ENCODE assay signal across 8 cellular contexts in genomic region chr11:68257477-68258362, GRCh38. TPM values are rescaled to one million over a fixed set of nuclear protein-coding genes. Genes with fewer than 3 reads are reported as not detected.
DNase-seq lines count a peak whose midpoint lies in the region; ATAC-seq, FAIRE-seq and TF ChIP-seq lines count a peak whose summit lies in the region.

No MANE protein-coding gene starts in this region.

- peak overlapping the region; percentile 20; the same call in 1 of the 2 replicates for H3K9ac ChIP-seq in GM23248

- peaks cover 8% of the 10 kb centered on the region; the same call in 1 of the 2 replicates for H3F3A ChIP-seq in GM23248 (ENCODE audit: insufficient read depth)

- H3K9me3 Mint-ChIP-seq in activated B cell treated with CpG ODN at 0.5 μM for 24 hours: no peaks in the 10 kb centered on the region

- in situ Hi-C loops in GM23248 (cut with MboI): no loop called here

- peak overlapping the region; percentile 80 for H3K27ac Mint-ChIP-seq in activated B cell treated with CpG ODN at 0.5 μM for 24 hours

- CTCF ChIA-PET in AG04450 (lab: Charles Lee): interaction anchor here (0.6 to 3.1 kb wide), 35 partner anchors 8 to 195 kb away, joined by 3 to 62 read pairs (median 4); partner anchors contain the start of gene C11orf24
- CTCF ChIA-PET in activated B cell treated with CpG ODN at 0.5 μM for 24 hours (lab: Charles Lee): interaction anchor here (0.6 to 7.2 kb wide), 27 partner anchors 9 to 249 kb away, joined by 3 to 249 read pairs (median 5); partner anchors contain the start of gene C11orf24

- H3K4me1 ChIP-seq in GM23248 (ENCODE audit: insufficient read depth): no peaks in the 10 kb centered on the region

- H4K20me1 ChIP-seq in GM23248 (ENCODE audit: insufficient read depth): no peaks in the 10 kb centered on the region

- H2AFZ ChIP-seq in GM23248: peak overlapping the region; percentile 91

- ATAC-seq in activated B cell treated with CpG ODN at 0.5 μM for 24 hours (ENCODE audit: low read depth): peak; percentile 94
- no peak for ATAC-seq in GM18861 (IDR thresholded peaks at IDR 0.05; ENCODE audit: unreplicated experiment)

- H3K27me3 Mint-ChIP-seq in activated B cell treated with CpG ODN at 0.5 μM for 24 hours: no peaks in the 10 kb centered on the region

- WGBS in GM23248 (ENCODE audit: low coverage in 1 of 2, low lambda C conversion rate in 2 of 2, missing lambda C conversion rate in 2 of 2), 2 experiments: 29% methylated on average over 22 of the region's 22 CpGs

- TF ChIP-seq CTCF in AG04450 (IDR thresholded peaks at IDR 0.05; ENCODE audit: low read depth, low read length) (peak; percentile 87), activated B cell treated with CpG ODN at 0.5 μM for 24 hours (IDR thresholded peaks at IDR 0.05) (no peak), bronchial epithelial cell (IDR thresholded peaks at IDR 0.05; ENCODE audit: insufficient read depth, low read length, severe bottlenecking) (peak; percentile 91)

- POLR2A ChIA-PET in AG04450 (lab: Yijun Ruan, JAX): interaction anchor here (0.6 kb wide), 1 partner anchor 30 kb away, joined by 3 read pairs; no protein-coding TSS in a partner anchor
- POLR2A ChIA-PET in activated B cell treated with CpG ODN at 0.5 μM for 24 hours (lab: Charles Lee): interaction anchor here (0.6 to 6.6 kb wide), 13 partner anchors 9 to 248 kb away, joined by 3 to 75 read pairs (median 4); partner anchors contain the start of genes ALDH3B1 and C11orf24

- H3K4me3 Mint-ChIP-seq in activated B cell treated with CpG ODN at 0.5 μM for 24 hours: peak overlapping the region; percentile 52

- H3K79me2 ChIP-seq in GM23248 (ENCODE audit: insufficient read depth): no peaks in the 10 kb centered on the region

- H3K27ac ChIP-seq in AG04450 (ENCODE audit: low read depth, low read length) (no peak overlapping the region), GM23248 (no peak overlapping the region)

- peaks cover 20% of the 10 kb centered on the region for H3K4me1 Mint-ChIP-seq in activated B cell treated with CpG ODN at 0.5 μM for 24 hours

- DNase-seq in AG04450 (ENCODE audit: low read depth, low spot score): peak; percentile 66
- peak; percentile 95 for DNase-seq in GM23248
- DNase-seq in NCI-H2227 (lab: John Stamatoyannopoulos, UW; ENCODE audit: unreplicated experiment): peak; percentile 89
- peak; percentile 90 for DNase-seq in activated B cell treated with CpG ODN at 0.5 μM for 24 hours
- peak; percentile 72 for DNase-seq in bronchial epithelial cell (ENCODE audit: low read depth)
- DNase-seq in islet precursor cell: peak; percentile 97
- peak; percentile 97 for DNase-seq in stimulated activated CD4-positive, alpha-beta T cell treated with anti-CD3 and anti-CD28 coated beads, Interleukin-12 subunit alpha, Interleukin-12 subunit beta, amount 100 ng/mL, for 4 hours

- H3K4me3 ChIP-seq in AG04450 (ENCODE audit: low read depth, low read length): peak overlapping the region; percentile 10; the same call in 1 of the 2 replicates
- peak overlapping the region; percentile 50; the same call in 1 of the 2 replicates for H3K4me3 ChIP-seq in GM23248
- H3K4me3 ChIP-seq in bronchial epithelial cell (ENCODE audit: low read depth, low read length): no peak overlapping the region

- intact Hi-C loops in activated B cell treated with CpG ODN at 0.5 μM for 24 hours (cut with micrococcal nuclease): loop anchor here (1.0 kb wide), 5 partner anchors 14 to 190 kb away; partner anchors contain the start of gene C11orf24

- H3K9me3 ChIP-seq in AG04450 (ENCODE audit: control insufficient read depth, insufficient read depth, low read length) (no peaks in the 10 kb centered on the region), GM23248 (ENCODE audit: low read depth) (no peaks in the 10 kb centered on the region)

- H3K4me2 ChIP-seq in GM23248 (ENCODE audit: unreplicated experiment): peak overlapping the region; percentile 74

- H3K9me2 ChIP-seq in GM23248 (ENCODE audit: insufficient read depth): no peaks in the 10 kb centered on the region

- peaks cover 27% of the 10 kb centered on the region for H3K36me3 Mint-ChIP-seq in activated B cell treated with CpG ODN at 0.5 μM for 24 hours (ENCODE audit: low read depth)

- no peak for FAIRE-seq in bronchial epithelial cell (lab: Jason Lieb, UNC)

- H3K27me3 ChIP-seq in AG04450 (ENCODE audit: control insufficient read depth, insufficient read depth, low read length): no peaks in the 10 kb centered on the region
- no peaks in the 10 kb centered on the region for H3K27me3 ChIP-seq in GM23248 (replicated peaks; ENCODE audit: insufficient read depth)
- no peaks in the 10 kb centered on the region for H3K27me3 ChIP-seq in bronchial epithelial cell (ENCODE audit: control insufficient read depth, insufficient read depth, low read length)

- H3K36me3 ChIP-seq in GM23248 (ENCODE audit: low read depth) (0 out of 2 replicates have a peak, but pooled peaks cover 10% of the 10 kb centered on the region), bronchial epithelial cell (ENCODE audit: control insufficient read depth, insufficient read depth, low read length) (peaks cover 7% of the 10 kb centered on the region)

RNA-seq across cellular contexts. Expression of gene C11orf24, which starts 14.1 kb away (rescaled TPM):
- polyA plus RNA-seq in AG04450 (2011; rRNA removed) (39.1 and 58.9 TPM in 2 replicates), GM23248 (2016; fragmentation: Nextera tagmentation; extraction: Ambion mirVana) (105 and 109 TPM in 2 replicates)
- polyA minus RNA-seq in AG04450 (2011; rRNA and poly(A)+ RNA removed): 49.1 and 66.9 TPM in 2 replicates
- 73.7 and 89.4 TPM in 2 replicates for total RNA-seq in GM23248 (2014; rRNA removed; shearing (Covaris generic))
- total RNA-seq in activated B cell treated with CpG ODN at 0.5 μM for 24 hours (75.5 and 78.0 TPM in 2 replicates), bronchial epithelial cell (13.2 and 18.3 TPM in 2 replicates)

RNA-seq across cellular contexts. Expression of gene KMT5B, which starts 44.6 kb away (rescaled TPM):
- polyA plus RNA-seq in AG04450 (2011; rRNA removed) (14.7 and 17.2 TPM in 2 replicates), GM23248 (2016; fragmentation: Nextera tagmentation; extraction: Ambion mirVana) (21.0 and 22.9 TPM in 2 replicates)
- 10.1 and 19.4 TPM in 2 replicates for polyA minus RNA-seq in AG04450 (2011; rRNA and poly(A)+ RNA removed)
- total RNA-seq in GM23248 (2014; rRNA removed; shearing (Covaris generic)): 17.7 and 25.9 TPM in 2 replicates
- total RNA-seq in activated B cell treated with CpG ODN at 0.5 μM for 24 hours (60.2 and 68.3 TPM in 2 replicates), bronchial epithelial cell (35.8 and 44.8 TPM in 2 replicates)

RNA-seq across cellular contexts. Expression of gene LRP5, which starts 54.7 kb away (rescaled TPM):
- 4.9 and 8.0 TPM in 2 replicates for polyA plus RNA-seq in AG04450 (2011; rRNA removed)
- 11.1 and 15.4 TPM in 2 replicates for polyA minus RNA-seq in AG04450 (2011; rRNA and poly(A)+ RNA removed)
- 3.0 and 4.3 TPM in 2 replicates for total RNA-seq in GM23248 (2014; rRNA removed; shearing (Covaris generic))
- polyA plus RNA-seq in GM23248 (2016; fragmentation: Nextera tagmentation; extraction: Ambion mirVana): 2.1 and 3.0 TPM in 2 replicates
- 7.7 and 8.7 TPM in 2 replicates for total RNA-seq in activated B cell treated with CpG ODN at 0.5 μM for 24 hours
- 17.0 and 21.6 TPM in 2 replicates for total RNA-seq in bronchial epithelial cell
